1 cellular context compared by ENCODE assay signal in the genomic region with DNA sequence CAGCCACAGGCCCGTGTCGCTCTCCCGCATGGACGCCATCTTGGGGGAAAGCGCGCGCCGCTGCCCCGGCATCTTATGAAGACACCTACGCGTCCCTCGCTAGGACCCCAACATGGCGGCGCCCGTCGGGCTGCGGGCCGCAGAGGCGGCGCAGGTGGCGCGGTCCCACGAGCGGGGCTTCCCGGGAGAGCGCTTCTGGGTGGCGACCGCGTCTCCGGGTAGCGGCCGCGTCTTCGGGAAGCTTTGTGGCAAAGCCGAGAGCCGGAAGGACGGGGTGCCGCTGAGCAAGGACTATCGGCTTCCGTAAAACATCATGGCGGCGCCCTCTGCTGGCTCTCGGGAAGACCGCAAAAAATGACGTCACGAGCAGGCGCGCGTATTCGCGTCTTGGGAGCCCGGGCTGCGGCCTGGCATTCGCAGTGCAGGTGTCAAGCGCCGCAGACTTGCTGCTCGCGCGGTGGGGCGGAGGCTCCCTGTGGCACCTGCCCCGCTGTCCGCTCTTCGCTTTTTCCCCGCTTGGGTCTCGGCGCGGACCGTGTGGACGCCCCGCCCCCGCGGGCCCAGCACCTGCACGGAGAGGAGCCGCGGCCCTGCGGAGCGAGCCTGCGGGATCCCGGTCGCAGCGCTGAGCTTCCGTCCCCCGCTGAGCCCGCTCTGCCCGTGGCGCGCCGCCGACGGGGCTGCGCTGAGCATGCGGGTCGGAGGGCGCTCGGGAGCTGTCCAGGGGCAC.
TF ChIP-seq lines count a peak whose summit lies in the region.

Gene NELFA, minus strand, starts transcription at position 54 of the 730 bp plus-strand sequence. Its CDS starts 15 bp downstream, at position 39.

TF ChIP-seq in K562, 482 proteins besides CTCF, POLR2A, EP300 and RAD21 (continued from another document and continues in another):
- TF ChIP-seq NCOR1 (IDR thresholded peaks at IDR 0.05) (no peak), ELF4 (CRISPR knock-in tag; IDR thresholded peaks at IDR 0.05) (no peak), CEBPB (tag; IDR thresholded peaks at IDR 0.05) (no peak), ZNF165 (CRISPR knock-in tag; IDR thresholded peaks at IDR 0.05; ENCODE audit: borderline replicate concordance) (no peak), POLR2B (IDR thresholded peaks at IDR 0.05; ENCODE audit: low read depth, partially characterized antibody) (peak; percentile 57), ZNF134 (CRISPR knock-in tag; conservative IDR thresholded peaks at IDR 0.05) (peak; percentile 54; the same call in 1 of the 2 replicates), SAFB2 (IDR thresholded peaks at IDR 0.05; ENCODE audit: borderline replicate concordance, low read depth, low read length, severe bottlenecking) (no peak), NR2C2 (CRISPR knock-in tag; IDR thresholded peaks at IDR 0.05) (peak; percentile 47; the same call in 1 of the 2 replicates), NR2C2 (tag; IDR thresholded peaks at IDR 0.05) (peak; percentile 89), KHSRP (IDR thresholded peaks at IDR 0.05) (peak; percentile 91), PREB (CRISPR knock-in tag; IDR thresholded peaks at IDR 0.05) (peak; percentile 94; the same call in 1 of the 2 replicates), FOXK1 (CRISPR knock-in tag; IDR thresholded peaks at IDR 0.05; ENCODE audit: borderline replicate concordance) (0 out of 2 replicates have a peak, but pooled peaks have one; percentile 94), CHD1 (IDR thresholded peaks at IDR 0.05; ENCODE audit: low read length) (no peak), IRF1 (CRISPR knock-in tag; IDR thresholded peaks at IDR 0.05; ENCODE audit: borderline replicate concordance) (peak; percentile 69; the same call in 1 of the 2 replicates), SAFB (IDR thresholded peaks at IDR 0.05; ENCODE audit: borderline replicate concordance, low read depth, low read length) (peak; percentile 58; the same call in 1 of the 2 replicates), NFATC3 (IDR thresholded peaks at IDR 0.05) (no peak), BACH1 (tag; IDR thresholded peaks at IDR 0.05) (peak; percentile 75; the same call in 1 of the 2 replicates), ZNF551 (CRISPR knock-in tag; IDR thresholded peaks at IDR 0.05) (no peak), KAT8 (IDR thresholded peaks at IDR 0.05; ENCODE audit: low read depth) (no peak), KLF6 (CRISPR knock-in tag; IDR thresholded peaks at IDR 0.05; ENCODE audit: borderline replicate concordance) (no peak; the same call in 1 of the 2 replicates), POLR3G (IDR thresholded peaks at IDR 0.05; ENCODE audit: extremely low read depth, insufficient read length, insufficient replicate concordance) (no peak), ZBTB17 (CRISPR knock-in tag; IDR thresholded peaks at IDR 0.05) (peak; percentile 89), CEBPG (CRISPR knock-in tag; IDR thresholded peaks at IDR 0.05) (no peak), CEBPG (tag; conservative IDR thresholded peaks at IDR 0.05 in 1 of 2, IDR thresholded peaks at IDR 0.05 in 1 of 2) (no peak), ZNF584 (CRISPR knock-in tag; IDR thresholded peaks at IDR 0.05; ENCODE audit: low read depth) (peak; percentile 90; the same call in 1 of the 2 replicates), ZNF24 (IDR thresholded peaks at IDR 0.05) (0 out of 2 replicates have a peak, but pooled peaks have one; percentile 45), ETV5 (CRISPR knock-in tag; IDR thresholded peaks at IDR 0.05; ENCODE audit: low read depth) (0 out of 2 replicates have a peak, but pooled peaks have one; percentile 25), ZMIZ1 (IDR thresholded peaks at IDR 0.05; ENCODE audit: low read depth in 2 of 2, low read length in 2 of 2) (peak in 1 of 2 experiments; percentile 10; a peak in 1 of 4 replicates), ZNF583 (CRISPR knock-in tag; IDR thresholded peaks at IDR 0.05) (peak; percentile 72), ESRRB (CRISPR knock-in tag; IDR thresholded peaks at IDR 0.05; ENCODE audit: borderline replicate concordance) (no peak), JUND (IDR thresholded peaks at IDR 0.05; ENCODE audit: borderline replicate concordance, low read depth, low read length) (peak; percentile 80), JUND (tag; IDR thresholded peaks at IDR 0.05; ENCODE audit: borderline replicate concordance, low read depth, low read length) (peak; percentile 17; the same call in 2 of the 3 replicates), CBX1 (IDR thresholded peaks at IDR 0.05; ENCODE audit: low read depth) (peak; percentile 15; the same call in 1 of the 2 replicates)
- TF ChIP-seq, protein P1, sequence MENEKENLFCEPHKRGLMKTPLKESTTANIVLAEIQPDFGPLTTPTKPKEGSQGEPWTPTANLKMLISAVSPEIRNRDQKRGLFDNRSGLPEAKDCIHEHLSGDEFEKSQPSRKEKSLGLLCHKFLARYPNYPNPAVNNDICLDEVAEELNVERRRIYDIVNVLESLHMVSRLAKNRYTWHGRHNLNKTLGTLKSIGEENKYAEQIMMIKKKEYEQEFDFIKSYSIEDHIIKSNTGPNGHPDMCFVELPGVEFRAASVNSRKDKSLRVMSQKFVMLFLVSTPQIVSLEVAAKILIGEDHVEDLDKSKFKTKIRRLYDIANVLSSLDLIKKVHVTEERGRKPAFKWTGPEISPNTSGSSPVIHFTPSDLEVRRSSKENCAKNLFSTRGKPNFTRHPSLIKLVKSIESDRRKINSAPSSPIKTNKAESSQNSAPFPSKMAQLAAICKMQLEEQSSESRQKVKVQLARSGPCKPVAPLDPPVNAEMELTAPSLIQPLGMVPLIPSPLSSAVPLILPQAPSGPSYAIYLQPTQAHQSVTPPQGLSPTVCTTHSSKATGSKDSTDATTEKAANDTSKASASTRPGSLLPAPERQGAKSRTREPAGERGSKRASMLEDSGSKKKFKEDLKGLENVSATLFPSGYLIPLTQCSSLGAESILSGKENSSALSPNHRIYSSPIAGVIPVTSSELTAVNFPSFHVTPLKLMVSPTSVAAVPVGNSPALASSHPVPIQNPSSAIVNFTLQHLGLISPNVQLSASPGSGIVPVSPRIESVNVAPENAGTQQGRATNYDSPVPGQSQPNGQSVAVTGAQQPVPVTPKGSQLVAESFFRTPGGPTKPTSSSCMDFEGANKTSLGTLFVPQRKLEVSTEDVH (IDR thresholded peaks at IDR 0.05; ENCODE audit: low read depth, partially characterized antibody): peak; percentile 84
- TF ChIP-seq, protein P2, sequence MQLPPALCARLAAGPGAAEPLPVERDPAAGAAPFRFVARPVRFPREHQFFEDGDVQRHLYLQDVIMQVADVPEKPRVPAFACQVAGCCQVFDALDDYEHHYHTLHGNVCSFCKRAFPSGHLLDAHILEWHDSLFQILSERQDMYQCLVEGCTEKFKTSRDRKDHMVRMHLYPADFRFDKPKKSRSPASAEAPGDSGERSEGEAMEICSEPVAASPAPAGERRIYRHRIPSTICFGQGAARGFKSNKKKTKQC (CRISPR knock-in tag; IDR thresholded peaks at IDR 0.05): 0 out of 2 replicates have a peak, but pooled peaks have one; percentile 46
- TF ChIP-seq, protein P3, sequence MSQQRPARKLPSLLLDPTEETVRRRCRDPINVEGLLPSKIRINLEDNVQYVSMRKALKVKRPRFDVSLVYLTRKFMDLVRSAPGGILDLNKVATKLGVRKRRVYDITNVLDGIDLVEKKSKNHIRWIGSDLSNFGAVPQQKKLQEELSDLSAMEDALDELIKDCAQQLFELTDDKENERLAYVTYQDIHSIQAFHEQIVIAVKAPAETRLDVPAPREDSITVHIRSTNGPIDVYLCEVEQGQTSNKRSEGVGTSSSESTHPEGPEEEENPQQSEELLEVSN (IDR thresholded peaks at IDR 0.05; ENCODE audit: borderline replicate concordance in 1 of 2, extremely low read depth in 1 of 2, insufficient read depth in 1 of 2, insufficient read length in 1 of 2, low read depth in 1 of 2, low read length in 1 of 2, poor library complexity in 1 of 2, severe bottlenecking in 1 of 2): peak; percentile 62 to 76
- TF ChIP-seq, protein P4, sequence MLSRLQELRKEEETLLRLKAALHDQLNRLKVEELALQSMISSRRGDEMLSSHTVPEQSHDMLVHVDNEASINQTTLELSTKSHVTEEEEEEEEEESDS (CRISPR knock-in tag; IDR thresholded peaks at IDR 0.05): no peak
- TF ChIP-seq, protein P5, sequence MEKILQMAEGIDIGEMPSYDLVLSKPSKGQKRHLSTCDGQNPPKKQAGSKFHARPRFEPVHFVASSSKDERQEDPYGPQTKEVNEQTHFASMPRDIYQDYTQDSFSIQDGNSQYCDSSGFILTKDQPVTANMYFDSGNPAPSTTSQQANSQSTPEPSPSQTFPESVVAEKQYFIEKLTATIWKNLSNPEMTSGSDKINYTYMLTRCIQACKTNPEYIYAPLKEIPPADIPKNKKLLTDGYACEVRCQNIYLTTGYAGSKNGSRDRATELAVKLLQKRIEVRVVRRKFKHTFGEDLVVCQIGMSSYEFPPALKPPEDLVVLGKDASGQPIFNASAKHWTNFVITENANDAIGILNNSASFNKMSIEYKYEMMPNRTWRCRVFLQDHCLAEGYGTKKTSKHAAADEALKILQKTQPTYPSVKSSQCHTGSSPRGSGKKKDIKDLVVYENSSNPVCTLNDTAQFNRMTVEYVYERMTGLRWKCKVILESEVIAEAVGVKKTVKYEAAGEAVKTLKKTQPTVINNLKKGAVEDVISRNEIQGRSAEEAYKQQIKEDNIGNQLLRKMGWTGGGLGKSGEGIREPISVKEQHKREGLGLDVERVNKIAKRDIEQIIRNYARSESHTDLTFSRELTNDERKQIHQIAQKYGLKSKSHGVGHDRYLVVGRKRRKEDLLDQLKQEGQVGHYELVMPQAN (IDR thresholded peaks at IDR 0.05; ENCODE audit: borderline replicate concordance): no peak
